Comparison of ENCODE assay signal across 8 cellular contexts in the genomic region with DNA sequence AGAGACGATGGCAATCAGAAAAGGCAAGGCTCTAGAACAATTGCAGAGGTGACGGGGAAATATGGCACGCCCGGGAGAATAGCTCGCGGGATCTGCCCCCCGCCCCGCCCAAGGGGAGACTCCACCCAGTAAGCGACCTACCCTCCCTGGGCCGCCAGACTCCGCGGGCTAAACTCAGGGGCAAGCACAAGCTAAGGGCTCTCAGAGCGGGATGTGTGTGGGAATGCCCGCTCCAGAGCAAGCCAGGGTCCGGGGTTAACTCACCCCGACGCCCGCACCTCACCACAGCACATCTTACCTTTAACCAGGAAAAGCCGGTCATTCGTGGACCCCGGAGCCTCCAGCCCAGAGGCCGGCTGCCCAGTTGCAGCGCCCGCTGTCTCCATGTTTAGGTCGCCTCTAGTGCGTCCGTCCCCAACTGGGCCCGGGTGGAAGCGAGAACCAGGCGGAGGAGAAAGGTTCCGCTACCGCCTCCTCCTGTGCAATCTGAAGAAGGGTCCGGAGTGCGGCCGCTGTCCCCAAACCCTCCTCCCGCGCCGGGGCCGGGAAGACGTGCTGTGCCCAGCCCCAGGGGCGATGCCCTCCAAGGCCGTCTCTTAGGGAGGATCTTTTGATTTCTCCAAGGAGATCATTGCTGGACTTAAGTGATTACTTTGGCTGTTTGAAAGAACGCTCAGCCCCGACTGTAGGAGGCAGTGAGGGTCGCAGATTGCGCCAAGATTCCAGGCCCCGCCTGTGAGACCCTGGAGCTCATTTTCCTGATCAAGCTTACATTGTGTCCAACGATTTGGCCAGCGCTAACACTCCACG. TPM values are rescaled to one million over a fixed set of nuclear protein-coding genes. Genes with fewer than 3 reads are reported as not detected.
DNase-seq lines count a peak whose midpoint lies in the region; ATAC-seq and TF ChIP-seq lines count a peak whose summit lies in the region.

TMEM242 (minus strand) TSS at position 406 of the 810 bp plus-strand sequence; CDS start at position 386, 20 bp downstream.

- H3K4me3 ChIP-seq in GM23338, result peak within 1 kb of the TSS; percentile 81
- H3K4me3 ChIP-seq in Loucy (ENCODE audit: low read length, poor library complexity, severe bottlenecking), result peak within 1 kb of the TSS; percentile 82
- peak within 1 kb of the TSS; percentile 85 for H3K4me3 ChIP-seq in thymus (ENCODE audit: low read length)

- intact Hi-C loops in activated T-helper 1 cell treated with anti-CD3 and anti-CD28 coated beads, Interleukin-12 subunit alpha, Interleukin-12 subunit beta, Interleukin-2, Interleukin-4 antibody, amounts not matched to agents 30 ng/mL and 10 ng/mL and 1 ng/mL, durations not matched to agents 14 hours and 24 hours and 36 hours (cut with micrococcal nuclease), result loop anchor here (1.0 to 10.0 kb wide), 11 partner anchors 45 to 551 kb away; no protein-coding TSS in a partner anchor

- under 1% methylated on average over 50 of the region's 50 CpGs for WGBS in thymus

- H2AFZ ChIP-seq in GM23338 (peak within 1 kb of the TSS; percentile 98), Loucy (ENCODE audit: low read length) (peak within 1 kb of the TSS; percentile 99)

- H3K9me3 Mint-ChIP-seq in GM23338, result no peaks in the 10 kb centered on the region; the same call in 2 of the 3 replicates
- H3K9me3 Mint-ChIP-seq in activated T-helper 1 cell treated with anti-CD3 and anti-CD28 coated beads, Interleukin-12 subunit alpha, Interleukin-12 subunit beta, Interleukin-2, Interleukin-4 antibody, amounts not matched to agents 30 ng/mL and 10 ng/mL and 1 ng/mL, durations not matched to agents 14 hours and 24 hours and 36 hours, result no peaks in the 10 kb centered on the region

- DNase-seq in EL, result peak; percentile 95
- DNase-seq in GM23338 (ENCODE audit: low spot score), result peak; percentile 96
- peak; percentile 86 for DNase-seq in activated T-helper 1 cell treated with anti-CD3 and anti-CD28 coated beads, Interleukin-12 subunit alpha, Interleukin-12 subunit beta, Interleukin-2, Interleukin-4 antibody, amounts not matched to agents 30 ng/mL and 10 ng/mL and 1 ng/mL, durations not matched to agents 14 hours and 24 hours and 36 hours (ENCODE audit: low spot score)
- peak; percentile 91 for DNase-seq in foreskin melanocyte
- peak; percentile 73 for DNase-seq in omental fat pad (ENCODE audit: low spot score)
- DNase-seq in NCI-H510A treated with DMSO at 0.1 percent for 48 hours (lab: John Stamatoyannopoulos, UW), result no peak

- no peaks in the 10 kb centered on the region; the same call in 2 of the 3 replicates for H3K4me1 Mint-ChIP-seq in GM23338
- peaks cover 49% of the 10 kb centered on the region for H3K4me1 Mint-ChIP-seq in activated T-helper 1 cell treated with anti-CD3 and anti-CD28 coated beads, Interleukin-12 subunit alpha, Interleukin-12 subunit beta, Interleukin-2, Interleukin-4 antibody, amounts not matched to agents 30 ng/mL and 10 ng/mL and 1 ng/mL, durations not matched to agents 14 hours and 24 hours and 36 hours (ENCODE audit: low read depth)

- H3K9ac ChIP-seq in Loucy (ENCODE audit: low read depth, low read length, poor library complexity, severe bottlenecking), result peak within 1 kb of the TSS; percentile 87

- 0 out of 4 replicates have a peak, but pooled peaks of 1 of the 2 experiments have one; percentile 9 for TF ChIP-seq CTCF in GM23338 (conservative IDR thresholded peaks at IDR 0.05; ENCODE audit: low read depth in 2 of 2)
- 0 out of 2 replicates have a peak, but pooled peaks have one; percentile 23 for TF ChIP-seq CTCF in Loucy (conservative IDR thresholded peaks at IDR 0.05; ENCODE audit: low read length)
- no peak for TF ChIP-seq CTCF in omental fat pad (IDR thresholded peaks at IDR 0.05)

- H3K27ac Mint-ChIP-seq in GM23338, result peak within 1 kb of the TSS; percentile 93
- peak within 1 kb of the TSS; percentile 91 for H3K27ac Mint-ChIP-seq in activated T-helper 1 cell treated with anti-CD3 and anti-CD28 coated beads, Interleukin-12 subunit alpha, Interleukin-12 subunit beta, Interleukin-2, Interleukin-4 antibody, amounts not matched to agents 30 ng/mL and 10 ng/mL and 1 ng/mL, durations not matched to agents 14 hours and 24 hours and 36 hours

- H3K79me2 ChIP-seq in GM23338 (replicated peaks; ENCODE audit: insufficient read depth) (peaks cover 21% of the 10 kb centered on the region), Loucy (ENCODE audit: insufficient read depth, low read length) (peaks cover 21% of the 10 kb centered on the region)

- H3K4me1 ChIP-seq in GM23338 (ENCODE audit: insufficient read depth) (peaks cover 10% of the 10 kb centered on the region; the same call in 1 of the 2 replicates), Loucy (ENCODE audit: insufficient read depth, low read length, poor library complexity, severe bottlenecking) (peaks cover 22% of the 10 kb centered on the region), thymus (ENCODE audit: control insufficient read depth, insufficient read depth, low read length) (peaks cover 3% of the 10 kb centered on the region)

- ATAC-seq in GM23338 (peak; percentile 97), omental fat pad (ENCODE audit: low FRiP score) (peak; percentile 99)

- H3K9me3 ChIP-seq in Loucy (ENCODE audit: insufficient read depth, low read depth, low read length) (no peaks in the 10 kb centered on the region), thymus (ENCODE audit: control insufficient read depth) (no peaks in the 10 kb centered on the region)

- peaks cover 8% of the 10 kb centered on the region for H3K27me3 Mint-ChIP-seq in GM23338 (ENCODE audit: insufficient read depth, low read depth, poor library complexity)
- peaks cover 15% of the 10 kb centered on the region for H3K27me3 Mint-ChIP-seq in activated T-helper 1 cell treated with anti-CD3 and anti-CD28 coated beads, Interleukin-12 subunit alpha, Interleukin-12 subunit beta, Interleukin-2, Interleukin-4 antibody, amounts not matched to agents 30 ng/mL and 10 ng/mL and 1 ng/mL, durations not matched to agents 14 hours and 24 hours and 36 hours (ENCODE audit: insufficient read depth)

- H4K20me1 ChIP-seq in GM23338 (replicated peaks; ENCODE audit: insufficient read depth) (peaks cover 3% of the 10 kb centered on the region), Loucy (ENCODE audit: insufficient read depth, low read length, poor library complexity, severe bottlenecking) (peaks cover 5% of the 10 kb centered on the region)

- peaks cover 12% of the 10 kb centered on the region for H3K36me3 ChIP-seq in GM23338 (ENCODE audit: insufficient read depth)
- peaks cover 6% of the 10 kb centered on the region; the same call in 1 of the 2 replicates for H3K36me3 ChIP-seq in Loucy (ENCODE audit: insufficient read depth, low read length)
- H3K36me3 ChIP-seq in thymus (ENCODE audit: control insufficient read depth, insufficient read depth), result peaks cover 3% of the 10 kb centered on the region

- peak within 1 kb of the TSS; percentile 99 for H3K4me2 ChIP-seq in GM23338
- peak within 1 kb of the TSS; percentile 89 for H3K4me2 ChIP-seq in Loucy (ENCODE audit: low read depth, low read length, poor library complexity, severe bottlenecking)

- H3F3A ChIP-seq in GM23338 (replicated peaks; ENCODE audit: low read depth) (no peaks in the 10 kb centered on the region), Loucy (ENCODE audit: low read depth) (no peaks in the 10 kb centered on the region)

- H3K4me3 Mint-ChIP-seq in GM23338, result peak within 1 kb of the TSS; percentile 92
- H3K4me3 Mint-ChIP-seq in activated T-helper 1 cell treated with anti-CD3 and anti-CD28 coated beads, Interleukin-12 subunit alpha, Interleukin-12 subunit beta, Interleukin-2, Interleukin-4 antibody, amounts not matched to agents 30 ng/mL and 10 ng/mL and 1 ng/mL, durations not matched to agents 14 hours and 24 hours and 36 hours, result peak within 1 kb of the TSS; percentile 99

- H3K27me3 ChIP-seq in GM23338 (ENCODE audit: insufficient read depth), result no peaks in the 10 kb centered on the region
- no peaks in the 10 kb centered on the region for H3K27me3 ChIP-seq in Loucy (ENCODE audit: insufficient read depth, low read length, poor library complexity, severe bottlenecking)
- peaks cover 3% of the 10 kb centered on the region for H3K27me3 ChIP-seq in thymus (ENCODE audit: control insufficient read depth, insufficient read depth)

- H3K9me2 ChIP-seq in GM23338 (ENCODE audit: insufficient read depth) (no peaks in the 10 kb centered on the region), Loucy (replicated peaks; ENCODE audit: low read depth, low read length) (no peaks in the 10 kb centered on the region)

- peak within 1 kb of the TSS; percentile 76; the same call in 1 of the 2 replicates for H3K27ac ChIP-seq in GM23338 (ENCODE audit: low read depth)
- peak within 1 kb of the TSS; percentile 87 for H3K27ac ChIP-seq in thymus (ENCODE audit: low read depth)

- H3K36me3 Mint-ChIP-seq in GM23338 (ENCODE audit: low read depth), result peaks cover 4% of the 10 kb centered on the region
- H3K36me3 Mint-ChIP-seq in activated T-helper 1 cell treated with anti-CD3 and anti-CD28 coated beads, Interleukin-12 subunit alpha, Interleukin-12 subunit beta, Interleukin-2, Interleukin-4 antibody, amounts not matched to agents 30 ng/mL and 10 ng/mL and 1 ng/mL, durations not matched to agents 14 hours and 24 hours and 36 hours (ENCODE audit: low read depth), result peaks cover 5% of the 10 kb centered on the region

TF ChIP-seq in GM23338, 12 proteins besides CTCF, POLR2A, EP300 and RAD21 (continues in another document):
- TF ChIP-seq JUNB (IDR thresholded peaks at IDR 0.05; ENCODE audit: unreplicated experiment) (no peak), CREB1 (CRISPR knock-in tag; IDR thresholded peaks at IDR 0.05; ENCODE audit: low read depth) (peak; percentile 79), ZNF331 (CRISPR knock-in tag; IDR thresholded peaks at IDR 0.05; ENCODE audit: low read depth) (no peak), NANOG (IDR thresholded peaks at IDR 0.05; ENCODE audit: borderline replicate concordance) (no peak), POLR2AphosphoS5 (IDR thresholded peaks at IDR 0.05; ENCODE audit: low read depth) (peak; percentile 90)
- TF ChIP-seq, protein P1, sequence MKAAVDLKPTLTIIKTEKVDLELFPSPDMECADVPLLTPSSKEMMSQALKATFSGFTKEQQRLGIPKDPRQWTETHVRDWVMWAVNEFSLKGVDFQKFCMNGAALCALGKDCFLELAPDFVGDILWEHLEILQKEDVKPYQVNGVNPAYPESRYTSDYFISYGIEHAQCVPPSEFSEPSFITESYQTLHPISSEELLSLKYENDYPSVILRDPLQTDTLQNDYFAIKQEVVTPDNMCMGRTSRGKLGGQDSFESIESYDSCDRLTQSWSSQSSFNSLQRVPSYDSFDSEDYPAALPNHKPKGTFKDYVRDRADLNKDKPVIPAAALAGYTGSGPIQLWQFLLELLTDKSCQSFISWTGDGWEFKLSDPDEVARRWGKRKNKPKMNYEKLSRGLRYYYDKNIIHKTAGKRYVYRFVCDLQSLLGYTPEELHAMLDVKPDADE (IDR thresholded peaks at IDR 0.05), result peak; percentile 68; the same call in 1 of the 2 replicates

RNA-seq across cellular contexts. Expression of gene TMEM242, which starts in this region (rescaled TPM):
- total RNA-seq in GM23338 (2014; rRNA removed; shearing (Covaris generic)), result 3.7 and 5.7 TPM in 2 replicates
- polyA plus RNA-seq in GM23338 (2016; fragmentation: Nextera tagmentation; extraction: Ambion mirVana) (9.7 and 10.7 TPM in 2 replicates), thymus (9.6 TPM)
- 10.1 and 12.7 TPM in 2 replicates for total RNA-seq in activated T-helper 1 cell treated with anti-CD3 and anti-CD28 coated beads, Interleukin-12 subunit alpha, Interleukin-12 subunit beta, Interleukin-2, Interleukin-4 antibody, amounts not matched to agents 30 ng/mL and 10 ng/mL and 1 ng/mL, durations not matched to agents 14 hours and 24 hours and 36 hours
- 10 to 100 TPM in 1 of 4 donors, 1 to 10 TPM in 3; 3.5 to 13.6 (median 5.2) TPM for total RNA-seq in omental fat pad
